32 cellular contexts compared by ENCODE assay signal in genomic region chr19:54594737-54595136, GRCh38. TPM values are rescaled to one million over a fixed set of nuclear protein-coding genes. Genes with fewer than 3 reads are reported as not detected.
DNase-seq lines count a peak whose midpoint lies in the region; ATAC-seq, FAIRE-seq and TF ChIP-seq lines count a peak whose summit lies in the region.
"Had no signal": no experiment of that assay in that cellular context is flagged by ENCODE, and none has a peak within 500 bp of the region (broad histone marks: within the 10 kb centered on the region; RNA-seq: fewer than 3 reads in every experiment).

No MANE protein-coding gene starts in this region.

- ATAC-seq in left colon, result no peak
- no peak for ATAC-seq in activated CD8-positive, alpha-beta memory T cell treated with anti-CD3 and anti-CD28 coated beads, Interleukin-2, amount 10 ng/mL, durations not matched to agents 7 days and 5 days
- ATAC-seq: CD8-positive, alpha-beta T cell; GM12878 had no signal

- CTCF ChIA-PET in activated CD8-positive, alpha-beta memory T cell treated with anti-CD3 and anti-CD28 coated beads, Interleukin-2, amount 10 ng/mL, durations not matched to agents 7 days and 5 days (lab: Charles Lee), result no interaction called here

- no peaks in the 10 kb centered on the region for H3K9me3 Mint-ChIP-seq in activated CD8-positive, alpha-beta memory T cell treated with anti-CD3 and anti-CD28 coated beads, Interleukin-2, amount 10 ng/mL, durations not matched to agents 7 days and 5 days (ENCODE audit: low read depth)

- TF ChIP-seq CTCF in HL-60 (IDR thresholded peaks at IDR 0.05; ENCODE audit: insufficient read depth, low read length) (no peak), kidney (IDR thresholded peaks at IDR 0.05; ENCODE audit: borderline replicate concordance, extremely low read depth, insufficient read depth) (no peak), neutrophil (IDR thresholded peaks at IDR 0.05) (no peak)

- H3K4me1 Mint-ChIP-seq in activated CD8-positive, alpha-beta memory T cell treated with anti-CD3 and anti-CD28 coated beads, Interleukin-2, amount 10 ng/mL, durations not matched to agents 7 days and 5 days, result no peaks in the 10 kb centered on the region

- no peaks in the 10 kb centered on the region for H3K36me3 Mint-ChIP-seq in activated CD8-positive, alpha-beta memory T cell treated with anti-CD3 and anti-CD28 coated beads, Interleukin-2, amount 10 ng/mL, durations not matched to agents 7 days and 5 days
- H3K36me3 Mint-ChIP-seq: CD8-positive, alpha-beta T cell had no signal

- intact Hi-C loops in kidney (cut with DNase I) (no loop called here), left colon (cut with DNase I, micrococcal nuclease) (no loop called here)

- no peak for FAIRE-seq in kidney (lab: Jason Lieb, UNC)
- FAIRE-seq: A204.1, D721Med, GM12878, GM12892, GM18507 had no signal

- no peak overlapping the region for H3K27ac Mint-ChIP-seq in activated CD8-positive, alpha-beta memory T cell treated with anti-CD3 and anti-CD28 coated beads, Interleukin-2, amount 10 ng/mL, durations not matched to agents 7 days and 5 days
- H3K27ac Mint-ChIP-seq: CD4-positive, alpha-beta T cell; CD8-positive, alpha-beta T cell had no signal

- H3K4me2 ChIP-seq in BLaER1 treated with 17β-estradiol and CSF1 and Interleukin-3, amounts not matched to agents 10 nM and 100 nM, result peak overlapping the region; percentile 77 to 97 (median 95)

- DNase-seq in HL-60 (ENCODE audit: low read depth in 1 of 2, low spot score in 1 of 2), result no peak
- DNase-seq in kidney, result peak; percentile 29
- DNase-seq in DMS 273 (lab: John Stamatoyannopoulos, UW; ENCODE audit: unreplicated experiment), result no peak
- no peak for DNase-seq in left colon
- DNase-seq in iPS-NIHi7 (ENCODE audit: extremely low spot score), result no peak
- DNase-seq in activated CD8-positive, alpha-beta memory T cell treated with anti-CD3 and anti-CD28 coated beads, Interleukin-2, amount 10 ng/mL, durations not matched to agents 7 days and 5 days, result no peak
- DNase-seq: 8988T; ACHN; BE2C; C1 segment of cervical spinal cord; Caco-2; Calu3; CD4-positive, alpha-beta T cell; CD8-positive, alpha-beta T cell; DMS 273 treated with DMSO at 0.1 percent for 48 hours; DMS153; DMS53; DMS79; DND-41; EL; GDM1 had no signal

- peak overlapping the region in 6 of 10 experiments; percentile 44 to 66 (median 56); a peak in 12 of 20 replicates for H3K4me3 ChIP-seq in BLaER1 treated with 17β-estradiol and CSF1 and Interleukin-3, amounts not matched to agents 10 nM and 100 nM
- peak overlapping the region; percentile 31; the same call in 1 of the 2 replicates for H3K4me3 ChIP-seq in HL-60 (replicated peaks; ENCODE audit: insufficient read depth, low read length)
- H3K4me3 ChIP-seq in kidney (ENCODE audit: low read length in 2 of 2), result no peak overlapping the region
- H3K4me3 ChIP-seq in neutrophil (ENCODE audit: low read depth in 1 of 2, low read length in 1 of 2), result peak overlapping the region; percentile 84 to 88
- H3K4me3 ChIP-seq: GM12878 had no signal

- H3K27me3 Mint-ChIP-seq in activated CD8-positive, alpha-beta memory T cell treated with anti-CD3 and anti-CD28 coated beads, Interleukin-2, amount 10 ng/mL, durations not matched to agents 7 days and 5 days, result peaks cover 4% of the 10 kb centered on the region

- H3K27me3 ChIP-seq in BLaER1 treated with 17β-estradiol and CSF1 and Interleukin-3, amounts not matched to agents 10 nM and 100 nM, result peaks cover 0 to 22% (median 4%) of the 10 kb centered on the region in 11 experiments; a peak in 6 of 22 replicates
- H3K27me3 ChIP-seq in HL-60 (ENCODE audit: insufficient read depth, poor library complexity, severe bottlenecking) (no peaks in the 10 kb centered on the region), neutrophil (no peaks in the 10 kb centered on the region)

- no peak overlapping the region for H3K4me3 Mint-ChIP-seq in activated CD8-positive, alpha-beta memory T cell treated with anti-CD3 and anti-CD28 coated beads, Interleukin-2, amount 10 ng/mL, durations not matched to agents 7 days and 5 days
- H3K4me3 Mint-ChIP-seq: CD4-positive, alpha-beta T cell; CD8-positive, alpha-beta T cell had no signal

- H4K20me1 ChIP-seq in BLaER1 treated with 17β-estradiol and CSF1 and Interleukin-3, amounts not matched to agents 10 nM and 100 nM, result no peaks in the 10 kb centered on the region

- H3K9me3 ChIP-seq in BLaER1 treated with 17β-estradiol and CSF1 and Interleukin-3, amounts not matched to agents 10 nM and 100 nM (replicated peaks in 1 of 11), result peaks cover 0 to 11% (median 7%) of the 10 kb centered on the region in 11 experiments; a peak in 16 of 22 replicates
- H3K9me3 ChIP-seq in kidney (ENCODE audit: control insufficient read depth in 1 of 2, low read length in 2 of 2) (peaks cover 2% of the 10 kb centered on the region in 2 donors), neutrophil (no peaks in the 10 kb centered on the region)
- H3K9me3 ChIP-seq: BE2C, Caco-2 had no signal

- peak overlapping the region in 6 of 11 experiments; percentile 54 to 71 (median 62); a peak in 8 of 22 replicates for H3K27ac ChIP-seq in BLaER1 treated with 17β-estradiol and CSF1 and Interleukin-3, amounts not matched to agents 10 nM and 100 nM
- no peak overlapping the region for H3K27ac ChIP-seq in HL-60 (replicated peaks)
- H3K27ac ChIP-seq in kidney (ENCODE audit: low read depth in 2 of 2, low read length in 2 of 2), result no peak overlapping the region
- H3K27ac ChIP-seq in neutrophil, result peak overlapping the region; percentile 97

- H3K9ac ChIP-seq in BLaER1 treated with 17β-estradiol and CSF1 and Interleukin-3, amounts not matched to agents 10 nM and 100 nM, result peak overlapping the region in 8 of 11 experiments; percentile 31 to 74 (median 64); a peak in 12 of 22 replicates
- no peak overlapping the region for H3K9ac ChIP-seq in kidney (ENCODE audit: low read length in 2 of 2)

- H3K36me3 ChIP-seq in BLaER1 treated with 17β-estradiol and CSF1 and Interleukin-3, amounts not matched to agents 10 nM and 100 nM, result peaks cover 0 to 26% (median 4%) of the 10 kb centered on the region in 11 experiments; a peak in 11 of 22 replicates
- H3K36me3 ChIP-seq in kidney (ENCODE audit: control insufficient read depth in 1 of 2, insufficient read depth in 2 of 2, low read length in 2 of 2) (no peaks in the 10 kb centered on the region), neutrophil (peaks cover 50% of the 10 kb centered on the region)
- H3K36me3 ChIP-seq: BE2C had no signal

- H3K4me1 ChIP-seq in BLaER1 treated with 17β-estradiol and CSF1 and Interleukin-3, amounts not matched to agents 10 nM and 100 nM, result peaks cover 55 to 64% (median 57%) of the 10 kb centered on the region in 10 experiments
- no peaks in the 10 kb centered on the region for H3K4me1 ChIP-seq in kidney (ENCODE audit: control insufficient read depth in 1 of 2, insufficient read depth in 1 of 2, low read depth in 1 of 2, low read length in 2 of 2)
- H3K4me1 ChIP-seq in neutrophil (ENCODE audit: control insufficient read depth in 1 of 2, insufficient read depth in 1 of 2, low read depth in 1 of 2, low read length in 1 of 2), result peaks cover 30% of the 10 kb centered on the region in 2 experiments
- H3K4me1 ChIP-seq: BE2C, Caco-2 had no signal

RNA-seq across cellular contexts. Expression of gene LILRA1, which starts 1.3 kb away (rescaled TPM):
- total RNA-seq in kidney (2.2 TPM), left colon (under 1 TPM in 1 of 2 donors, not detected in 1; 0.61 TPM)
- 0.43 TPM for polyA plus RNA-seq in kidney (ENCODE audit: insufficient read depth, low read depth, low replicate concordance)
- not detected for total RNA-seq in activated CD8-positive, alpha-beta memory T cell treated with anti-CD3 and anti-CD28 coated beads, Interleukin-2, amount 10 ng/mL, durations not matched to agents 7 days and 5 days
- total RNA-seq: A673; Caco-2; Calu3; CD8-positive, alpha-beta T cell; Daoy; G401; GM12878 had no signal
- polyA plus RNA-seq: AG04450 had no signal

RNA-seq across cellular contexts. Expression of gene LILRA2, which starts 21.1 kb away (rescaled TPM):
- total RNA-seq in kidney, result 4.2 TPM
- 2.1 TPM for polyA plus RNA-seq in kidney (ENCODE audit: insufficient read depth, low read depth, low replicate concordance)
- total RNA-seq in left colon, result 1 to 10 TPM in 1 of 2 donors, under 1 TPM in 1; 0.55 to 1.1 TPM
- total RNA-seq in activated CD8-positive, alpha-beta memory T cell treated with anti-CD3 and anti-CD28 coated beads, Interleukin-2, amount 10 ng/mL, durations not matched to agents 7 days and 5 days, result under 1 TPM in 1 of 2 experiments, not detected in 1; 0.14 TPM
- total RNA-seq: A673; Caco-2; Calu3; CD8-positive, alpha-beta T cell; Daoy; G401 had no signal
- polyA plus RNA-seq: AG04450 had no signal

RNA-seq across cellular contexts. Expression of gene LILRB1, which starts 35.5 kb away (rescaled TPM):
- total RNA-seq in kidney (10.9 TPM), left colon (1 to 10 TPM; 2.5 to 4.1 TPM)
- polyA plus RNA-seq in kidney (ENCODE audit: insufficient read depth, low read depth, low replicate concordance), result 0.41 TPM
- total RNA-seq in activated CD8-positive, alpha-beta memory T cell treated with anti-CD3 and anti-CD28 coated beads, Interleukin-2, amount 10 ng/mL, durations not matched to agents 7 days and 5 days, result 1 to 10 TPM; 3.0 to 4.0 TPM
- total RNA-seq: A673, Caco-2, Calu3, Daoy, G401 had no signal
- polyA plus RNA-seq: AG04450 had no signal

Comparison
In these comparisons a context has a peak if more than half of its experiments do, and no peak if none do; other contexts are left out.
1. H3K27ac ChIP-seq: peak in BLaER1 treated with 17β-estradiol and CSF1 and Interleukin-3, amounts not matched to agents 10 nM and 100 nM (6 of 11) and neutrophil (single experiment); none in HL-60 (single experiment) and kidney (0 of 2).
2. H3K4me3 ChIP-seq: peak in BLaER1 treated with 17β-estradiol and CSF1 and Interleukin-3, amounts not matched to agents 10 nM and 100 nM (6 of 10), HL-60 (single experiment) and neutrophil (2 of 2); none in kidney (0 of 2).
3. H3K9ac ChIP-seq: peak in BLaER1 treated with 17β-estradiol and CSF1 and Interleukin-3, amounts not matched to agents 10 nM and 100 nM (8 of 11); none in kidney (0 of 2).